Comparison of ENCODE assay signal across 21 cellular contexts in genomic region chr2:121955313-121956211, GRCh38.
DNase-seq lines count a peak whose midpoint lies in the region; ATAC-seq, FAIRE-seq and TF ChIP-seq lines count a peak whose summit lies in the region.
"Had no signal": no experiment of that assay in that cellular context is flagged by ENCODE, and none has a peak within 500 bp of the region (broad histone marks: within the 10 kb centered on the region; RNA-seq: fewer than 3 reads in every experiment).

No MANE protein-coding gene starts in this region.

- no peaks in the 10 kb centered on the region for H3K4me1 ChIP-seq in HEK293 (ENCODE audit: control insufficient read depth, insufficient read depth, low read length)

- H3K9me3 Mint-ChIP-seq in glutamatergic neuron (ENCODE audit: unreplicated experiment) = no peaks in the 10 kb centered on the region
- H3K9me3 Mint-ChIP-seq: activated naive CD4-positive, alpha-beta T cell treated with anti-CD3 and anti-CD28 coated beads, Interleukin-2, amount 50 U/mL, for 24 hours; dendritic cell treated with granulocyte-macrophage colony-stimulating factor and Interleukin-4, amounts not matched to agents 40 ng/mL and 50 ng/mL, for 4 days had no signal

- TF ChIP-seq CTCF in HEK293 (tag by site-specific recombination; IDR thresholded peaks at IDR 0.05) (no peak), glutamatergic neuron (IDR thresholded peaks at IDR 0.05; ENCODE audit: partially characterized antibody, unreplicated experiment) (no peak)

- no peak for ATAC-seq in GM18520 (IDR thresholded peaks at IDR 0.05; ENCODE audit: unreplicated experiment)
- ATAC-seq: activated CD8-positive, alpha-beta T cell treated with anti-CD3 and anti-CD28 coated beads, Interleukin-2, amount 10 ng/mL, durations not matched to agents 7 days and 5 days had no signal

- H3K36me3 Mint-ChIP-seq in glutamatergic neuron (ENCODE audit: unreplicated experiment) = peaks cover 7% of the 10 kb centered on the region
- H3K36me3 Mint-ChIP-seq: activated naive CD4-positive, alpha-beta T cell treated with anti-CD3 and anti-CD28 coated beads, Interleukin-2, amount 50 U/mL, for 24 hours had no signal

- CTCF ChIA-PET in HEK293 (lab: Yijun Ruan, JAX) = no interaction called here

- H3K4me3 Mint-ChIP-seq in glutamatergic neuron (ENCODE audit: unreplicated experiment) = no peak overlapping the region
- H3K4me3 Mint-ChIP-seq: activated CD8-positive, alpha-beta T cell treated with anti-CD3 and anti-CD28 coated beads, Interleukin-2, amount 10 ng/mL, durations not matched to agents 7 days and 5 days; activated naive CD4-positive, alpha-beta T cell treated with anti-CD3 and anti-CD28 coated beads, Interleukin-2, amount 50 U/mL, for 24 hours; B cell; dendritic cell treated with granulocyte-macrophage colony-stimulating factor and Interleukin-4, amounts not matched to agents 40 ng/mL and 50 ng/mL, for 4 days; nephron had no signal

- DNase-seq in Caki2 (ENCODE audit: low read depth) (peak; percentile 78), NCI-H510A (lab: John Stamatoyannopoulos, UW) (peak; percentile 35), glutamatergic neuron (peak; percentile 40), GM19239 (ENCODE audit: insufficient read length, low spot score) (no peak), NCI-H1436 treated with DMSO at 0.1 percent for 48 hours (lab: John Stamatoyannopoulos, UW) (no peak)
- DNase-seq: activated CD8-positive, alpha-beta T cell treated with anti-CD3 and anti-CD28 coated beads, Interleukin-2, amount 10 ng/mL, durations not matched to agents 7 days and 5 days; activated T-cell treated with anti-CD3 and anti-CD28 coated beads, Interleukin-2, amount 50 U/mL, for 48 hours; hypothalamus; kidney; OCI-M1; SIG-M5; stimulated activated CD8-positive, alpha-beta memory T cell treated with anti-CD3 and anti-CD28 coated beads, Interleukin-4, amount 100 ng/mL, for 48 hours; T-helper 2 cell had no signal

- H3K9me3 ChIP-seq in HEK293 (ENCODE audit: control insufficient read depth, insufficient read depth, low read depth, low read length) = no peaks in the 10 kb centered on the region

- H3K27ac ChIP-seq in HEK293 (ENCODE audit: extremely low read depth, low read depth, low read length) = no peak overlapping the region

- POLR2A ChIA-PET in HEK293 (lab: Yijun Ruan, JAX) = no interaction called here

- H3K4me1 Mint-ChIP-seq in glutamatergic neuron (ENCODE audit: low read depth, unreplicated experiment) = peaks cover 3% of the 10 kb centered on the region
- H3K4me1 Mint-ChIP-seq: activated naive CD4-positive, alpha-beta T cell treated with anti-CD3 and anti-CD28 coated beads, Interleukin-2, amount 50 U/mL, for 24 hours; B cell; nephron had no signal

- in situ Hi-C loops in Caki2 (cut with HindIII; ENCODE audit: low pct_unique_long_range_greater_than_20kb, low sequenced_read_pairs) = no loop called here

- no peak overlapping the region for H3K4me3 ChIP-seq in HEK293 (ENCODE audit: low read depth, low read length)

- FAIRE-seq in GM19239 (lab: Jason Lieb, UNC) = no peak
- FAIRE-seq: HTR-8/SVneo, kidney had no signal

- H3K27me3 Mint-ChIP-seq in glutamatergic neuron (ENCODE audit: unreplicated experiment) = no peaks in the 10 kb centered on the region

- no peaks in the 10 kb centered on the region for H3K36me3 ChIP-seq in HEK293 (ENCODE audit: control insufficient read depth in 2 of 2, insufficient read depth in 1 of 2, low read length in 2 of 2)

- no peak overlapping the region for H3K27ac Mint-ChIP-seq in glutamatergic neuron (ENCODE audit: unreplicated experiment)
- H3K27ac Mint-ChIP-seq: activated CD8-positive, alpha-beta T cell treated with anti-CD3 and anti-CD28 coated beads, Interleukin-2, amount 10 ng/mL, durations not matched to agents 7 days and 5 days; activated naive CD4-positive, alpha-beta T cell treated with anti-CD3 and anti-CD28 coated beads, Interleukin-2, amount 50 U/mL, for 24 hours; B cell; dendritic cell treated with granulocyte-macrophage colony-stimulating factor and Interleukin-4, amounts not matched to agents 40 ng/mL and 50 ng/mL, for 4 days; nephron; progenitor cell of endocrine pancreas had no signal

TF ChIP-seq in HEK293, 187 proteins besides CTCF, POLR2A, EP300 and RAD21:
- TF ChIP-seq ZNF324 (tag by site-specific recombination; IDR thresholded peaks at IDR 0.05) = no peak
- TF ChIP-seq SP2 (tag by site-specific recombination; IDR thresholded peaks at IDR 0.05) = no peak
- no peak for TF ChIP-seq AEBP2 (tag by site-specific recombination; IDR thresholded peaks at IDR 0.05; ENCODE audit: borderline replicate concordance)
- no peak for TF ChIP-seq TSHZ1 (tag by site-specific recombination; IDR thresholded peaks at IDR 0.05; ENCODE audit: borderline replicate concordance)
- TF ChIP-seq ZSCAN16 (tag by site-specific recombination; IDR thresholded peaks at IDR 0.05) = no peak
- no peak for TF ChIP-seq ZBTB49 (tag by site-specific recombination; IDR thresholded peaks at IDR 0.05; ENCODE audit: low read depth)
- peak; percentile 27; the same call in 1 of the 2 replicates for TF ChIP-seq ZIC2 (tag by site-specific recombination; IDR thresholded peaks at IDR 0.05)

Comparison
In these comparisons a context has a peak if more than half of its experiments do, and no peak if none do; other contexts are left out.
1. DNase-seq: peak in Caki2 (single experiment), NCI-H510A (single experiment) and glutamatergic neuron (single experiment); none in GM19239 (single experiment) and NCI-H1436 treated with DMSO at 0.1 percent for 48 hours (single experiment).